18 cellular contexts compared by ENCODE assay signal in genomic region chr6:139531716-139532115, GRCh38.
DNase-seq lines count a peak whose midpoint lies in the region; ATAC-seq and TF ChIP-seq lines count a peak whose summit lies in the region.
"Had no signal": no experiment of that assay in that cellular context is flagged by ENCODE, and none has a peak within 500 bp of the region (broad histone marks: within the 10 kb centered on the region; RNA-seq: fewer than 3 reads in every experiment).

No MANE protein-coding gene starts in this region.

- H3K4me3 Mint-ChIP-seq in activated T-cell treated with anti-CD3 and anti-CD28 coated beads, Interleukin-2, amount 50 U/mL, for 24 hours = no peak overlapping the region
- H3K4me3 Mint-ChIP-seq in stimulated activated naive CD8-positive, alpha-beta T cell treated with anti-CD3 and anti-CD28 coated beads, Interleukin-15, amount 100 ng/mL, for 72 hours = no peak overlapping the region

- ATAC-seq in stimulated activated naive CD8-positive, alpha-beta T cell treated with anti-CD3 and anti-CD28 coated beads, Interleukin-15, amount 100 ng/mL, for 72 hours = no peak
- no peak for ATAC-seq in HG02798 (IDR thresholded peaks at IDR 0.05; ENCODE audit: poor library complexity, unreplicated experiment)

- H3K27me3 Mint-ChIP-seq in activated T-cell treated with anti-CD3 and anti-CD28 coated beads, Interleukin-2, amount 50 U/mL, for 24 hours = no peaks in the 10 kb centered on the region
- no peaks in the 10 kb centered on the region for H3K27me3 Mint-ChIP-seq in stimulated activated naive CD8-positive, alpha-beta T cell treated with anti-CD3 and anti-CD28 coated beads, Interleukin-15, amount 100 ng/mL, for 72 hours

- H3K27ac ChIP-seq in mesendoderm (ENCODE audit: low read depth, low read length) (no peak overlapping the region), vagina (peak overlapping the region; percentile 51)
- H3K27ac ChIP-seq: ovary had no signal

- H3K27ac Mint-ChIP-seq in activated T-cell treated with anti-CD3 and anti-CD28 coated beads, Interleukin-2, amount 50 U/mL, for 24 hours = peak overlapping the region; percentile 51
- H3K27ac Mint-ChIP-seq in stimulated activated naive CD8-positive, alpha-beta T cell treated with anti-CD3 and anti-CD28 coated beads, Interleukin-15, amount 100 ng/mL, for 72 hours = peak overlapping the region in 1 of 2 donors; percentile 33

- H3K4me1 Mint-ChIP-seq in activated T-cell treated with anti-CD3 and anti-CD28 coated beads, Interleukin-2, amount 50 U/mL, for 24 hours (ENCODE audit: low read depth) = peaks cover 62% of the 10 kb centered on the region
- H3K4me1 Mint-ChIP-seq in stimulated activated naive CD8-positive, alpha-beta T cell treated with anti-CD3 and anti-CD28 coated beads, Interleukin-15, amount 100 ng/mL, for 72 hours = peaks cover 27% of the 10 kb centered on the region

- H3K36me3 ChIP-seq in adipocyte (ENCODE audit: control insufficient read depth, insufficient read depth, low read length, severe bottlenecking) (no peaks in the 10 kb centered on the region), mesendoderm (ENCODE audit: control insufficient read depth, insufficient read depth, low read length) (no peaks in the 10 kb centered on the region), vagina (no peaks in the 10 kb centered on the region)
- H3K36me3 ChIP-seq: ovary had no signal

- H3K36me3 Mint-ChIP-seq in activated T-cell treated with anti-CD3 and anti-CD28 coated beads, Interleukin-2, amount 50 U/mL, for 24 hours (ENCODE audit: low read depth) = no peaks in the 10 kb centered on the region

- DNase-seq in activated T-cell treated with anti-CD3 and anti-CD28 coated beads, Interleukin-2, amount 50 U/mL, for 24 hours = no peak
- DNase-seq in activated T-cell treated with anti-CD3 and anti-CD28 coated beads for 4 hours (no peak), adipocyte (ENCODE audit: low read depth) (peak; percentile 60), mesendoderm (no peak), vagina (ENCODE audit: extremely low spot score in 2 of 2) (no peak), NCI-H1694 (lab: John Stamatoyannopoulos, UW) (no peak)
- no peak for DNase-seq in stimulated activated naive CD8-positive, alpha-beta T cell treated with anti-CD3 and anti-CD28 coated beads, Interleukin-15, amount 100 ng/mL, for 72 hours
- DNase-seq: ACHN, Caco-2, GDM1, HCEC 1CT, islet precursor cell, midbrain, NCI-H1092 treated with DMSO at 0.1 percent for 48 hours, NCI-H2171, ovary, SIG-M5 had no signal

- no peaks in the 10 kb centered on the region for H3K79me1 ChIP-seq in mesendoderm (ENCODE audit: low read length)

- no peak overlapping the region for H3K4me3 ChIP-seq in adipocyte (ENCODE audit: low read length)
- no peak overlapping the region for H3K4me3 ChIP-seq in mesendoderm (ENCODE audit: low read length)
- no peak overlapping the region for H3K4me3 ChIP-seq in vagina
- H3K4me3 ChIP-seq: ovary had no signal

- H3K9me3 ChIP-seq in adipocyte (ENCODE audit: control insufficient read depth, low read length) = no peaks in the 10 kb centered on the region
- H3K9me3 ChIP-seq in vagina = no peaks in the 10 kb centered on the region
- H3K9me3 ChIP-seq: Caco-2, ovary had no signal

- H2BK15ac ChIP-seq in mesendoderm (replicated peaks; ENCODE audit: low read depth) = peak overlapping the region; percentile 74

- peaks cover 32% of the 10 kb centered on the region for H3K4me1 ChIP-seq in adipocyte (ENCODE audit: control insufficient read depth, insufficient read depth, low read length)
- H3K4me1 ChIP-seq in mesendoderm (ENCODE audit: control insufficient read depth, low read depth, low read length) = peaks cover 8% of the 10 kb centered on the region
- peaks cover 16% of the 10 kb centered on the region for H3K4me1 ChIP-seq in vagina

- no peak overlapping the region for H2BK5ac ChIP-seq in mesendoderm (ENCODE audit: low read length)

- no peak overlapping the region for H3K4me2 ChIP-seq in mesendoderm (ENCODE audit: low read length)

- H4K8ac ChIP-seq in mesendoderm (ENCODE audit: low read depth, low read length) = no peak overlapping the region

- H3K18ac ChIP-seq in mesendoderm (ENCODE audit: low read length) = no peak overlapping the region

- H4K5ac ChIP-seq in mesendoderm (ENCODE audit: low read length) = no peak overlapping the region

- H2AK5ac ChIP-seq in mesendoderm (ENCODE audit: low read length) = no peak overlapping the region

- WGBS in mesendoderm (ENCODE audit: extremely low coverage, insufficient coverage, low lambda C conversion rate) = no CpG with 5 or more reads among the region's 2 CpGs

- H3K56ac ChIP-seq in mesendoderm (ENCODE audit: low read length) = no peak overlapping the region

- intact Hi-C loops in vagina (cut with DNase I) = loop anchor here (10.0 kb wide), 1 partner anchor 157 kb away; the partner anchor contains the start of gene CITED2

- H3K79me2 ChIP-seq in mesendoderm (ENCODE audit: control insufficient read depth, insufficient read depth, low read length) = no peaks in the 10 kb centered on the region

- no peak for TF ChIP-seq POLR2A in vagina (IDR thresholded peaks at IDR 0.05)

- no peak for TF ChIP-seq CTCF in vagina (IDR thresholded peaks at IDR 0.05)

- H3K9ac ChIP-seq in adipocyte (ENCODE audit: low read length) = no peak overlapping the region
- no peak overlapping the region for H3K9ac ChIP-seq in mesendoderm (ENCODE audit: low read length)

- H3K9me3 Mint-ChIP-seq in activated T-cell treated with anti-CD3 and anti-CD28 coated beads, Interleukin-2, amount 50 U/mL, for 24 hours = peaks cover 6% of the 10 kb centered on the region
- peaks cover 7 to 12% of the 10 kb centered on the region in 2 donors for H3K9me3 Mint-ChIP-seq in stimulated activated naive CD8-positive, alpha-beta T cell treated with anti-CD3 and anti-CD28 coated beads, Interleukin-15, amount 100 ng/mL, for 72 hours

- H3K23ac ChIP-seq in mesendoderm (ENCODE audit: low read length) = no peak overlapping the region

- H3K4ac ChIP-seq in mesendoderm (ENCODE audit: low read depth, low read length) = no peak overlapping the region

- no peak overlapping the region for H2BK120ac ChIP-seq in mesendoderm (ENCODE audit: low read depth, low read length)

- H3K27me3 ChIP-seq in adipocyte (replicated peaks; ENCODE audit: control insufficient read depth, insufficient read depth, low read length) (no peaks in the 10 kb centered on the region), mesendoderm (ENCODE audit: insufficient read depth, low read length, poor library complexity) (no peaks in the 10 kb centered on the region), vagina (no peaks in the 10 kb centered on the region)
- H3K27me3 ChIP-seq: ovary had no signal
